Comparison of ENCODE assay signal across 1 cellular context in the genomic region with DNA sequence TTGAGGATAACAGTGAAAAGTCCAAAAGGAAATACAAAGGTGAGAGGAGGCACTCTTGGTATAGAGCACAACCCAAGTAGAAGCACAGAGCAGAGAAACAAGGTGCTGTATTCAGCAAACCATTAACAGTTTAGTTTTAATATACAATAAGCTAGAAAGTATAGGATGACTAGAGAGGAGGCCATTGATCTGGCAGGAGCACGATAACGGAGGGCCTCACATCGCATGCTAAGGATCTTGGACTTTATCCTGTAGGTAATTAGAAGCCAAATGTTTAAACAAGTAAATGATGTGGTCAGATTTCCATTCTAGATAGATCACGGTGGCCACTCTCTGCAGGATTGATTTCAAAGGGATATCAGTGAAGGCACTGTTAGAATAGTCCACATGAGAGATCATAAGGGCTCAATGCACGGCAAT.
TF ChIP-seq lines count a peak whose summit lies in the region.

No MANE protein-coding gene starts in this region.

TF ChIP-seq in HepG2, 621 proteins besides CTCF, POLR2A, EP300 and RAD21 (continued from another document and continues in another):
- TF ChIP-seq ZNF317 (CRISPR knock-in tag; IDR thresholded peaks at IDR 0.05): no peak
- no peak for TF ChIP-seq TCF7L2 (IDR thresholded peaks at IDR 0.05; ENCODE audit: low read depth, low read length)
- TF ChIP-seq WIZ (CRISPR knock-in tag; IDR thresholded peaks at IDR 0.05): no peak
- TF ChIP-seq, protein P1, sequence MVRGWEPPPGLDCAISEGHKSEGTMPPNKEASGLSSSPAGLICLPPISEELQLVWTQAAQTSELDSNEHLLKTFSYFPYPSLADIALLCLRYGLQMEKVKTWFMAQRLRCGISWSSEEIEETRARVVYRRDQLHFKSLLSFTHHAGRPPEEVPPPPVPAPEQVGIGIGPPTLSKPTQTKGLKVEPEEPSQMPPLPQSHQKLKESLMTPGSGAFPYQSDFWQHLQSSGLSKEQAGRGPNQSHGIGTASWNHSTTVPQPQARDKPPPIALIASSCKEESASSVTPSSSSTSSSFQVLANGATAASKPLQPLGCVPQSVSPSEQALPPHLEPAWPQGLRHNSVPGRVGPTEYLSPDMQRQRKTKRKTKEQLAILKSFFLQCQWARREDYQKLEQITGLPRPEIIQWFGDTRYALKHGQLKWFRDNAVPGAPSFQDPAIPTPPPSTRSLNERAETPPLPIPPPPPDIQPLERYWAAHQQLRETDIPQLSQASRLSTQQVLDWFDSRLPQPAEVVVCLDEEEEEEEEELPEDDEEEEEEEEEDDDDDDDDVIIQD (CRISPR knock-in tag; IDR thresholded peaks at IDR 0.05; ENCODE audit: low read depth): peak; percentile 97
- peak; percentile 70 for TF ChIP-seq TBX3 (IDR thresholded peaks at IDR 0.05; ENCODE audit: borderline replicate concordance)
- TF ChIP-seq, protein P2, sequence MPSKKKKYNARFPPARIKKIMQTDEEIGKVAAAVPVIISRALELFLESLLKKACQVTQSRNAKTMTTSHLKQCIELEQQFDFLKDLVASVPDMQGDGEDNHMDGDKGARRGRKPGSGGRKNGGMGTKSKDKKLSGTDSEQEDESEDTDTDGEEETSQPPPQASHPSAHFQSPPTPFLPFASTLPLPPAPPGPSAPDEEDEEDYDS (CRISPR knock-in tag; IDR thresholded peaks at IDR 0.05): peak; percentile 66
- TF ChIP-seq ZBTB34 (CRISPR knock-in tag; IDR thresholded peaks at IDR 0.05): no peak
- peak; percentile 54 for TF ChIP-seq ZNF331 (CRISPR knock-in tag; IDR thresholded peaks at IDR 0.05)
- TF ChIP-seq, protein P3, sequence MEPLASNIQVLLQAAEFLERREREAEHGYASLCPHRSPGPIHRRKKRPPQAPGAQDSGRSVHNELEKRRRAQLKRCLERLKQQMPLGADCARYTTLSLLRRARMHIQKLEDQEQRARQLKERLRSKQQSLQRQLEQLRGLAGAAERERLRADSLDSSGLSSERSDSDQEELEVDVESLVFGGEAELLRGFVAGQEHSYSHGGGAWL (CRISPR knock-in tag; IDR thresholded peaks at IDR 0.05): no peak
- no peak for TF ChIP-seq ZNF44 (CRISPR knock-in tag; IDR thresholded peaks at IDR 0.05)
- no peak for TF ChIP-seq ZNF569 (CRISPR knock-in tag; IDR thresholded peaks at IDR 0.05; ENCODE audit: borderline replicate concordance)
- TF ChIP-seq SNAI1 (CRISPR knock-in tag; IDR thresholded peaks at IDR 0.05; ENCODE audit: borderline replicate concordance): no peak
- no peak for TF ChIP-seq ZBTB1 (CRISPR knock-in tag; IDR thresholded peaks at IDR 0.05; ENCODE audit: borderline replicate concordance)
- no peak for TF ChIP-seq ZSCAN25 (CRISPR knock-in tag; IDR thresholded peaks at IDR 0.05)
- TF ChIP-seq, protein P4, sequence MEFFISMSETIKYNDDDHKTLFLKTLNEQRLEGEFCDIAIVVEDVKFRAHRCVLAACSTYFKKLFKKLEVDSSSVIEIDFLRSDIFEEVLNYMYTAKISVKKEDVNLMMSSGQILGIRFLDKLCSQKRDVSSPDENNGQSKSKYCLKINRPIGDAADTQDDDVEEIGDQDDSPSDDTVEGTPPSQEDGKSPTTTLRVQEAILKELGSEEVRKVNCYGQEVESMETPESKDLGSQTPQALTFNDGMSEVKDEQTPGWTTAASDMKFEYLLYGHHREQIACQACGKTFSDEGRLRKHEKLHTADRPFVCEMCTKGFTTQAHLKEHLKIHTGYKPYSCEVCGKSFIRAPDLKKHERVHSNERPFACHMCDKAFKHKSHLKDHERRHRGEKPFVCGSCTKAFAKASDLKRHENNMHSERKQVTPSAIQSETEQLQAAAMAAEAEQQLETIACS (CRISPR knock-in tag; IDR thresholded peaks at IDR 0.05): no peak
- TF ChIP-seq ZSCAN12 (CRISPR knock-in tag; IDR thresholded peaks at IDR 0.05): no peak
- no peak for TF ChIP-seq ZSCAN21 (CRISPR knock-in tag; IDR thresholded peaks at IDR 0.05; ENCODE audit: borderline replicate concordance)
- TF ChIP-seq, protein P5, sequence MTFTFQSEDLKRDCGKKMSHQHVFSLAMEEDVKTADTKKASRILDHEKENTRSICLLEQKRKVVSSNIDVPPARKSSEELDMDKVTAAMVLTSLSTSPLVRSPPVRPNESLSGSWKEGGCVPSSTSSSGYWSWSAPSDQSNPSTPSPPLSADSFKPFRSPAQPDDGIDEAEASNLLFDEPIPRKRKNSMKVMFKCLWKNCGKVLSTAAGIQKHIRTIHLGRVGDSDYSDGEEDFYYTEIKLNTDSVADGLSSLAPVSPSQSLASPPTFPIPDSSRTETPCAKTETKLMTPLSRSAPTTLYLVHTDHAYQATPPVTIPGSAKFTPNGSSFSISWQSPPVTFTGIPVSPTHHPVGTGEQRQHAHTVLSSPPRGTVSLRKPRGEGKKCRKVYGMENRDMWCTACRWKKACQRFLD (CRISPR knock-in tag; IDR thresholded peaks at IDR 0.05; ENCODE audit: borderline replicate concordance): no peak
- TF ChIP-seq ARNT (IDR thresholded peaks at IDR 0.05): no peak
- no peak for TF ChIP-seq TCF12 (IDR thresholded peaks at IDR 0.05)
- TF ChIP-seq TCF12 (CRISPR knock-in tag; IDR thresholded peaks at IDR 0.05): no peak
- TF ChIP-seq MYC (CRISPR knock-in tag; IDR thresholded peaks at IDR 0.05; ENCODE audit: borderline replicate concordance): no peak
- TF ChIP-seq SATB2 (CRISPR knock-in tag; IDR thresholded peaks at IDR 0.05): no peak
- no peak for TF ChIP-seq STAT6 (CRISPR knock-in tag; IDR thresholded peaks at IDR 0.05; ENCODE audit: borderline replicate concordance)
- TF ChIP-seq AGO2 (optimal IDR thresholded peaks at IDR 0.05; ENCODE audit: low read depth, low read length): no peak
- TF ChIP-seq NAIF1 (CRISPR knock-in tag; IDR thresholded peaks at IDR 0.05; ENCODE audit: borderline replicate concordance): no peak
- no peak for TF ChIP-seq ZFP37 (CRISPR knock-in tag; IDR thresholded peaks at IDR 0.05; ENCODE audit: borderline replicate concordance)
- TF ChIP-seq, protein P6, sequence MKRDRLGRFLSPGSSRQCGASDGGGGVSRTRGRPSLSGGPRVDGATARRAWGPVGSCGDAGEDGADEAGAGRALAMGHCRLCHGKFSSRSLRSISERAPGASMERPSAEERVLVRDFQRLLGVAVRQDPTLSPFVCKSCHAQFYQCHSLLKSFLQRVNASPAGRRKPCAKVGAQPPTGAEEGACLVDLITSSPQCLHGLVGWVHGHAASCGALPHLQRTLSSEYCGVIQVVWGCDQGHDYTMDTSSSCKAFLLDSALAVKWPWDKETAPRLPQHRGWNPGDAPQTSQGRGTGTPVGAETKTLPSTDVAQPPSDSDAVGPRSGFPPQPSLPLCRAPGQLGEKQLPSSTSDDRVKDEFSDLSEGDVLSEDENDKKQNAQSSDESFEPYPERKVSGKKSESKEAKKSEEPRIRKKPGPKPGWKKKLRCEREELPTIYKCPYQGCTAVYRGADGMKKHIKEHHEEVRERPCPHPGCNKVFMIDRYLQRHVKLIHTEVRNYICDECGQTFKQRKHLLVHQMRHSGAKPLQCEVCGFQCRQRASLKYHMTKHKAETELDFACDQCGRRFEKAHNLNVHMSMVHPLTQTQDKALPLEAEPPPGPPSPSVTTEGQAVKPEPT (CRISPR knock-in tag; IDR thresholded peaks at IDR 0.05; ENCODE audit: low read depth): no peak
- no peak for TF ChIP-seq ZNF879 (CRISPR knock-in tag; IDR thresholded peaks at IDR 0.05)
- TF ChIP-seq BRCA1 (CRISPR knock-in tag; IDR thresholded peaks at IDR 0.05): no peak
- no peak for TF ChIP-seq STAT5B (CRISPR knock-in tag; IDR thresholded peaks at IDR 0.05)
- TF ChIP-seq ZBTB44 (CRISPR knock-in tag; IDR thresholded peaks at IDR 0.05): no peak
- TF ChIP-seq, protein P7, sequence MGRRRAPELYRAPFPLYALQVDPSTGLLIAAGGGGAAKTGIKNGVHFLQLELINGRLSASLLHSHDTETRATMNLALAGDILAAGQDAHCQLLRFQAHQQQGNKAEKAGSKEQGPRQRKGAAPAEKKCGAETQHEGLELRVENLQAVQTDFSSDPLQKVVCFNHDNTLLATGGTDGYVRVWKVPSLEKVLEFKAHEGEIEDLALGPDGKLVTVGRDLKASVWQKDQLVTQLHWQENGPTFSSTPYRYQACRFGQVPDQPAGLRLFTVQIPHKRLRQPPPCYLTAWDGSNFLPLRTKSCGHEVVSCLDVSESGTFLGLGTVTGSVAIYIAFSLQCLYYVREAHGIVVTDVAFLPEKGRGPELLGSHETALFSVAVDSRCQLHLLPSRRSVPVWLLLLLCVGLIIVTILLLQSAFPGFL (CRISPR knock-in tag; IDR thresholded peaks at IDR 0.05): no peak
- TF ChIP-seq, protein P8, sequence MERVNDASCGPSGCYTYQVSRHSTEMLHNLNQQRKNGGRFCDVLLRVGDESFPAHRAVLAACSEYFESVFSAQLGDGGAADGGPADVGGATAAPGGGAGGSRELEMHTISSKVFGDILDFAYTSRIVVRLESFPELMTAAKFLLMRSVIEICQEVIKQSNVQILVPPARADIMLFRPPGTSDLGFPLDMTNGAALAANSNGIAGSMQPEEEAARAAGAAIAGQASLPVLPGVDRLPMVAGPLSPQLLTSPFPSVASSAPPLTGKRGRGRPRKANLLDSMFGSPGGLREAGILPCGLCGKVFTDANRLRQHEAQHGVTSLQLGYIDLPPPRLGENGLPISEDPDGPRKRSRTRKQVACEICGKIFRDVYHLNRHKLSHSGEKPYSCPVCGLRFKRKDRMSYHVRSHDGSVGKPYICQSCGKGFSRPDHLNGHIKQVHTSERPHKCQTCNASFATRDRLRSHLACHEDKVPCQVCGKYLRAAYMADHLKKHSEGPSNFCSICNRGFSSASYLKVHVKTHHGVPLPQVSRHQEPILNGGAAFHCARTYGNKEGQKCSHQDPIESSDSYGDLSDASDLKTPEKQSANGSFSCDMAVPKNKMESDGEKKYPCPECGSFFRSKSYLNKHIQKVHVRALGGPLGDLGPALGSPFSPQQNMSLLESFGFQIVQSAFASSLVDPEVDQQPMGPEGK (CRISPR knock-in tag; IDR thresholded peaks at IDR 0.05): no peak
- no peak for TF ChIP-seq ZNF460 (CRISPR knock-in tag; IDR thresholded peaks at IDR 0.05; ENCODE audit: borderline replicate concordance)
- no peak for TF ChIP-seq ZNF333 (CRISPR knock-in tag; IDR thresholded peaks at IDR 0.05; ENCODE audit: borderline replicate concordance)
- no peak for TF ChIP-seq ZNF746 (CRISPR knock-in tag; IDR thresholded peaks at IDR 0.05)
- TF ChIP-seq FOSL1 (CRISPR knock-in tag; IDR thresholded peaks at IDR 0.05; ENCODE audit: borderline replicate concordance): no peak
- TF ChIP-seq KAT2B (IDR thresholded peaks at IDR 0.05; ENCODE audit: borderline replicate concordance, low read depth, low read length): no peak
- no peak for TF ChIP-seq PAWR (CRISPR knock-in tag; IDR thresholded peaks at IDR 0.05; ENCODE audit: borderline replicate concordance)
- no peak for TF ChIP-seq BHLHE40 (IDR thresholded peaks at IDR 0.05; ENCODE audit: low read length)
- peak; percentile 88 for TF ChIP-seq NFIC (IDR thresholded peaks at IDR 0.05; ENCODE audit: low read length)
- TF ChIP-seq ADNP (CRISPR knock-in tag; IDR thresholded peaks at IDR 0.05): no peak
- no peak for TF ChIP-seq RXRA (CRISPR knock-in tag; IDR thresholded peaks at IDR 0.05)
- no peak for TF ChIP-seq NONO (IDR thresholded peaks at IDR 0.05)
- no peak for TF ChIP-seq NONO (CRISPR knock-in tag; conservative IDR thresholded peaks at IDR 0.05)
- no peak for TF ChIP-seq ZBTB7A (CRISPR knock-in tag; IDR thresholded peaks at IDR 0.05)
- TF ChIP-seq RBM39 (IDR thresholded peaks at IDR 0.05; ENCODE audit: low read depth, low read length, poor library complexity, severe bottlenecking): no peak
- TF ChIP-seq RORA (CRISPR knock-in tag; IDR thresholded peaks at IDR 0.05): no peak
- no peak for TF ChIP-seq ZNF792 (CRISPR knock-in tag; IDR thresholded peaks at IDR 0.05)
- TF ChIP-seq, protein P9, sequence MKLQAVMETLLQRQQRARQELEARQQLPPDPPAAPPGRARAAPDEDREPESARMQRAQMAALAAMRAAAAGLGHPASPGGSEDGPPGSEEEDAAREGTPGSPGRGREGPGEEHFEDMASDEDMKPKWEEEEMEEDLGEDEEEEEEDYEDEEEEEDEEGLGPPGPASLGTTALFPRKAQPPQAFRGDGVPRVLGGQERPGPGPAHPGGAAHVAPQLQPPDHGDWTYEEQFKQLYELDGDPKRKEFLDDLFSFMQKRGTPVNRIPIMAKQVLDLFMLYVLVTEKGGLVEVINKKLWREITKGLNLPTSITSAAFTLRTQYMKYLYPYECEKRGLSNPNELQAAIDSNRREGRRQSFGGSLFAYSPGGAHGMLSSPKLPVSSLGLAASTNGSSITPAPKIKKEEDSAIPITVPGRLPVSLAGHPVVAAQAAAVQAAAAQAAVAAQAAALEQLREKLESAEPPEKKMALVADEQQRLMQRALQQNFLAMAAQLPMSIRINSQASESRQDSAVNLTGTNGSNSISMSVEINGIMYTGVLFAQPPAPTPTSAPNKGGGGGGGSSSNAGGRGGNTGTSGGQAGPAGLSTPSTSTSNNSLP (IDR thresholded peaks at IDR 0.05; ENCODE audit: low read depth, low read length): peak; percentile 99
